ENCODE assay signal across 8 cellular contexts in genomic region chr5:151196556-151197290, GRCh38. TPM values are rescaled to one million over a fixed set of nuclear protein-coding genes. Genes with fewer than 3 reads are reported as not detected.
DNase-seq lines count a peak whose midpoint lies in the region; ATAC-seq and TF ChIP-seq lines count a peak whose summit lies in the region.

No MANE protein-coding gene starts in this region.

- H3K9me3 ChIP-seq in KOPT-K1 (ENCODE audit: insufficient read depth, low read length, poor library complexity, severe bottlenecking) (peaks cover 15% of the 10 kb centered on the region), thyroid gland (no peaks in the 10 kb centered on the region)

- peak overlapping the region; percentile 61 for H3K27ac ChIP-seq in KOPT-K1 (ENCODE audit: low read depth, low read length, poor library complexity, severe bottlenecking)
- H3K27ac ChIP-seq in thyroid gland: no peak overlapping the region

- no peaks in the 10 kb centered on the region for H3K4me1 ChIP-seq in thyroid gland

- WGBS in thyroid gland, 2 donors: 77 to 82% methylated on average over 5 of the region's 5 CpGs

- H3K36me3 ChIP-seq in KOPT-K1 (ENCODE audit: insufficient read depth, low read length) (peaks cover 52% of the 10 kb centered on the region), thyroid gland (no peaks in the 10 kb centered on the region)

- peaks cover 6% of the 10 kb centered on the region for H3K9me3 Mint-ChIP-seq in memory B cell

- H3K4me1 Mint-ChIP-seq in memory B cell: peaks cover 39% of the 10 kb centered on the region

- intact Hi-C loops in thyroid gland (cut with DNase I): no loop called here

- TF ChIP-seq CTCF in thyroid gland (IDR thresholded peaks at IDR 0.05): no peak

- H3K27me3 ChIP-seq in thyroid gland: no peaks in the 10 kb centered on the region

- H3K36me3 Mint-ChIP-seq in memory B cell: peaks cover 41% of the 10 kb centered on the region

- H3K27me3 Mint-ChIP-seq in memory B cell: no peaks in the 10 kb centered on the region

- H3K4me3 Mint-ChIP-seq in memory B cell: peak overlapping the region; percentile 60

- TF ChIP-seq POLR2A in thyroid gland (IDR thresholded peaks at IDR 0.05): no peak

- DNase-seq in memory B cell (ENCODE audit: low spot score in 2 of 2): peak in 1 of 2 donors; percentile 42
- DNase-seq in thyroid gland: no peak
- no peak for DNase-seq in NCI-H146 treated with DMSO at 0.1 percent for 48 hours (lab: John Stamatoyannopoulos, UW; ENCODE audit: unreplicated experiment)
- no peak for DNase-seq in SIG-M5 (lab: John Stamatoyannopoulos, UW)
- DNase-seq in C1 segment of cervical spinal cord (lab: John Stamatoyannopoulos, UW): no peak

- peak overlapping the region; percentile 94 for H3K27ac Mint-ChIP-seq in memory B cell

- ATAC-seq in GM18511 (IDR thresholded peaks at IDR 0.05; ENCODE audit: unreplicated experiment) (peak; percentile 98), GM21717 (IDR thresholded peaks at IDR 0.05; ENCODE audit: unreplicated experiment) (peak; percentile 91), memory B cell (ENCODE audit: low read depth) (peak; percentile 91)

- H3K4me3 ChIP-seq in thyroid gland (replicated peaks in 1 of 3): no peak overlapping the region

RNA-seq across cellular contexts. Expression of gene CCDC69, which starts 27.2 kb away (rescaled TPM):
- 10 to 100 TPM; 13.5 to 51.6 (median 18.3) TPM for total RNA-seq in thyroid gland

RNA-seq across cellular contexts. Expression of gene ANXA6, which starts 39.1 kb away (rescaled TPM):
- total RNA-seq in thyroid gland: 100 to 1,000 TPM; 122 to 283 (median 180) TPM

RNA-seq across cellular contexts. Expression of gene GM2A, which starts 56.3 kb away (rescaled TPM):
- total RNA-seq in thyroid gland: 10 to 100 TPM; 15.4 to 23.8 (median 18.8) TPM
